ENCODE assay signal across 8 cellular contexts in the genomic region with DNA sequence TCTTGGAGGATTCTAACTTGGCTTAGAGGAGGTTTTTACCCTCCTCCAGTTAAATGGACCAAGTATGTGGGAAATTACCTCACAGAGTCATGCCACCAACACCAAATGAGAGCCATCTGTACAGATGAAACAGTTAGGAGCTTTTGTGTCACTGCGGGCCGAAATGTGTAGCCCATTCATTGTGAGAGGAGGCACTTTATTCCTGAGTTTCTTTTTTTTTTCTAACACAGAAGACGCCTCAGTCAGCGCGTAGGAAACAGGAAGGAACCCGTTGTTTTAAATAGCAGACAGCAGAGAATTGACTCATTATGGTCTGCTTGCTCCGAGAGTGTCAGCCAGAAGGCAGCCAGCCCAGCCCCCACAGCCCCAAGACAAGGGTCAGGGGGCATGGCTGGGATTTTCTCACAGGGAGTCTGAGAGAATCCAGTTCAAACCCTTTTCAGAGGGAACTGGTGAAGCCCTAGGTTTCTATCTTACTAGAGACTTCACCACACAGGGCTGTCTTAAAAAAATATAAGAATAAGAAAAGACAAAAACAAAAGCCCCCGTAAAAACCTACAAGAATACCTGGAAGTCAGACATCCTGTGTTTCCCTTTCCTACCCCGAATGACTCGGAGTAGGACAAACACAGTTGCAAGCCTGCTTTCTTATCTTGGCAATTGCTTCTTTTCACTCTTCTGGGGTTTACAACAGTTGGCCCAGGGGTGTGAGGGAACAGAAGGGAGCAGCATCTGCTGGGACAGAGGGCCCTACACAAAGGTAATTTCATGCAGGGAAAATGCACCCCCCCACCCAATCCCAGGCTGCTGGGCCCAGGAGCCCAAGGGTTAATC.
A peak's percentile ranks its signal among the peaks of the same experiment; 100 is the strongest.
DNase-seq lines count a peak whose midpoint lies in the region; ATAC-seq, FAIRE-seq and TF ChIP-seq lines count a peak whose summit lies in the region.

No MANE protein-coding gene starts in this region.

- FAIRE-seq in endometrium (lab: Jason Lieb, UNC), result peak; percentile 46

- CTCF ChIA-PET in WTC11 (lab: Charles Lee), result no interaction called here

- ATAC-seq in GM19395 (IDR thresholded peaks at IDR 0.05; ENCODE audit: unreplicated experiment) (peak; percentile 89), HG03520 (IDR thresholded peaks at IDR 0.05; ENCODE audit: unreplicated experiment) (peak; percentile 80), WTC11 (peak; percentile 81)
- peak; percentile 92 to 97 for ATAC-seq in stimulated activated naive B cell treated with anti-CD40 and anti-IgM and Interleukin-4, amounts not matched to agents 10 μg/mL and 1 μg/mL and 100 μg/mL, for 72 hours (replicated peaks)

- no peak overlapping the region for H3K4me3 ChIP-seq in H7 (ENCODE audit: insufficient read depth, low read depth, low read length)

- H3K27me3 ChIP-seq in H7 (ENCODE audit: control insufficient read depth, insufficient read depth, low read length), result no peaks in the 10 kb centered on the region

- no peak for TF ChIP-seq CTCF in WTC11 (IDR thresholded peaks at IDR 0.05)

- H3K36me3 ChIP-seq in H7 (replicated peaks; ENCODE audit: control insufficient read depth, insufficient read depth, low read length), result no peaks in the 10 kb centered on the region

- H3K9me3 Mint-ChIP-seq in WTC11, result peaks cover 66% of the 10 kb centered on the region
- peaks cover 16 to 21% of the 10 kb centered on the region in 2 donors for H3K9me3 Mint-ChIP-seq in stimulated activated naive B cell treated with anti-CD40 and anti-IgM and Interleukin-4, amounts not matched to agents 10 μg/mL and 1 μg/mL and 100 μg/mL, for 72 hours

- no peak overlapping the region for H3K4me3 Mint-ChIP-seq in WTC11
- peak overlapping the region; percentile 72 to 75 for H3K4me3 Mint-ChIP-seq in stimulated activated naive B cell treated with anti-CD40 and anti-IgM and Interleukin-4, amounts not matched to agents 10 μg/mL and 1 μg/mL and 100 μg/mL, for 72 hours

- peaks cover 8% of the 10 kb centered on the region; the same call in 1 of the 2 replicates for H3K27me3 Mint-ChIP-seq in WTC11 (ENCODE audit: low read depth)
- H3K27me3 Mint-ChIP-seq in stimulated activated naive B cell treated with anti-CD40 and anti-IgM and Interleukin-4, amounts not matched to agents 10 μg/mL and 1 μg/mL and 100 μg/mL, for 72 hours, result no peaks in the 10 kb centered on the region

- DNase-seq in CD1c-positive myeloid dendritic cell (ENCODE audit: extremely low spot score) (peak; percentile 85), WTC11 (ENCODE audit: low spot score) (no peak), mucosa of gallbladder (ENCODE audit: low spot score) (peak; percentile 49), H7 (no peak)
- peak; percentile 66 for DNase-seq in stimulated activated naive B cell treated with anti-CD40 and anti-IgM and Interleukin-4, amounts not matched to agents 10 μg/mL and 1 μg/mL and 100 μg/mL, for 72 hours

- peaks cover 26% of the 10 kb centered on the region for H3K4me1 Mint-ChIP-seq in WTC11
- peaks cover 24 to 40% of the 10 kb centered on the region in 2 donors for H3K4me1 Mint-ChIP-seq in stimulated activated naive B cell treated with anti-CD40 and anti-IgM and Interleukin-4, amounts not matched to agents 10 μg/mL and 1 μg/mL and 100 μg/mL, for 72 hours

- peaks cover 56% of the 10 kb centered on the region for H3K36me3 Mint-ChIP-seq in WTC11
- peaks cover 17 to 26% of the 10 kb centered on the region in 2 donors for H3K36me3 Mint-ChIP-seq in stimulated activated naive B cell treated with anti-CD40 and anti-IgM and Interleukin-4, amounts not matched to agents 10 μg/mL and 1 μg/mL and 100 μg/mL, for 72 hours

- H3K27ac Mint-ChIP-seq in WTC11, result peak overlapping the region; percentile 57
- H3K27ac Mint-ChIP-seq in stimulated activated naive B cell treated with anti-CD40 and anti-IgM and Interleukin-4, amounts not matched to agents 10 μg/mL and 1 μg/mL and 100 μg/mL, for 72 hours, result peak overlapping the region; percentile 94

- POLR2A ChIA-PET in WTC11 (lab: Charles Lee), result no interaction called here

TF ChIP-seq in WTC11, 78 proteins besides CTCF, POLR2A, EP300 and RAD21:
- TF ChIP-seq ZNF232 (CRISPR knock-in tag; IDR thresholded peaks at IDR 0.05) (no peak), ZNF317 (CRISPR knock-in tag; IDR thresholded peaks at IDR 0.05; ENCODE audit: borderline replicate concordance, low read depth) (no peak), NR2C2 (CRISPR knock-in tag; IDR thresholded peaks at IDR 0.05) (no peak), RORB (CRISPR knock-in tag; IDR thresholded peaks at IDR 0.05) (no peak), GABPB1 (CRISPR knock-in tag; IDR thresholded peaks at IDR 0.05) (no peak), HMGA2 (CRISPR knock-in tag; IDR thresholded peaks at IDR 0.05) (no peak), MLX (CRISPR knock-in tag; IDR thresholded peaks at IDR 0.05) (no peak), ETV6 (CRISPR knock-in tag; IDR thresholded peaks at IDR 0.05) (no peak)
- TF ChIP-seq, protein P1, sequence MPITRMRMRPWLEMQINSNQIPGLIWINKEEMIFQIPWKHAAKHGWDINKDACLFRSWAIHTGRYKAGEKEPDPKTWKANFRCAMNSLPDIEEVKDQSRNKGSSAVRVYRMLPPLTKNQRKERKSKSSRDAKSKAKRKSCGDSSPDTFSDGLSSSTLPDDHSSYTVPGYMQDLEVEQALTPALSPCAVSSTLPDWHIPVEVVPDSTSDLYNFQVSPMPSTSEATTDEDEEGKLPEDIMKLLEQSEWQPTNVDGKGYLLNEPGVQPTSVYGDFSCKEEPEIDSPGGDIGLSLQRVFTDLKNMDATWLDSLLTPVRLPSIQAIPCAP (CRISPR knock-in tag; IDR thresholded peaks at IDR 0.05), result no peak
TF ChIP-seq in WTC11: peak in this region for 0.

Comparison
In these comparisons a context has a peak if more than half of its experiments do, and no peak if none do; other contexts are left out.
1. DNase-seq: peak in CD1c-positive myeloid dendritic cell (single experiment), mucosa of gallbladder (single experiment) and stimulated activated naive B cell treated with anti-CD40 and anti-IgM and Interleukin-4, amounts not matched to agents 10 μg/mL and 1 μg/mL and 100 μg/mL, for 72 hours (single experiment); none in WTC11 (single experiment) and H7 (single experiment).
2. Peak in every context shown above with its lines, with median percentiles within 50 percentile points of each other: ATAC-seq.